Comparison of ENCODE assay signal across 17 cellular contexts in the genomic region with DNA sequence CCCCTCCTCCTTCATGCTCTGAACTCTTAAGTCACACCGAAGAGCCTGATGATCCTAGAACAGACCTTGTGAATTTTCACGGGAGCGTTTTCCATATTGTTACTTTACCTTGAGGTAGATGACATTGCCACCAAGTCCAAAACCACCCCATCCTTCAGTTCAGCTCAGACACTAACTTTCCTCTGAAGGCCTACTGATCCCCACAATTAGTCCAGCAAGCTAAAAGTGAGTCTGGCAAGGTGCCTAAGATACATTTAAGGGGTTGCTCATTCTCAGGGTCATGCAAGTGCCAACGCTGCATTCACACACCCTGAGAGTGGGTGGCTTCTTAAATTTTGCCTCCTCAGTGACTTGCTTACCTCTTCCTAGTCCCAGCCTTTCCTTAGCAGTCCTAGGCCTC. TPM values are rescaled to one million over a fixed set of nuclear protein-coding genes. Genes with fewer than 3 reads are reported as not detected.
DNase-seq lines count a peak whose midpoint lies in the region; ATAC-seq, FAIRE-seq and TF ChIP-seq lines count a peak whose summit lies in the region.
"Had no signal": no experiment of that assay in that cellular context is flagged by ENCODE, and none has a peak within 500 bp of the region (broad histone marks: within the 10 kb centered on the region; RNA-seq: fewer than 3 reads in every experiment).

No MANE protein-coding gene starts in this region.

- no peak overlapping the region for H2BK15ac ChIP-seq in H1 (ENCODE audit: low read length)

- H3K4me1 ChIP-seq in cardiac muscle cell (ENCODE audit: low read depth) (no peaks in the 10 kb centered on the region), SK-N-SH (ENCODE audit: control insufficient read depth in 1 of 2, insufficient read depth in 2 of 2, low read depth in 1 of 2, low read length in 1 of 2) (peaks cover 1 to 4% of the 10 kb centered on the region in 2 experiments; a peak in 2 of 4 replicates), H1 (replicated peaks in 1 of 4; ENCODE audit: control insufficient read depth in 3 of 4, insufficient read depth in 4 of 4, low read length in 3 of 4) (no peaks in the 10 kb centered on the region; a peak in 2 of 7 replicates), Peyer's patch (peaks cover 0 to 4% (median 0%) of the 10 kb centered on the region in 4 donors)

- H4K5ac ChIP-seq in H1 (ENCODE audit: insufficient read length, low read depth, low read length) = no peak overlapping the region

- H4K20me1 ChIP-seq in SK-N-SH (ENCODE audit: insufficient read depth) = no peaks in the 10 kb centered on the region
- peaks cover 0 to 3% of the 10 kb centered on the region in 2 experiments for H4K20me1 ChIP-seq in H1 (replicated peaks in 1 of 2; ENCODE audit: control insufficient read depth in 1 of 2, insufficient read depth in 2 of 2, low read length in 2 of 2)

- no peak overlapping the region for H4K91ac ChIP-seq in H1 (replicated peaks; ENCODE audit: insufficient read length, low read length)

- H3K9me3 Mint-ChIP-seq in glutamatergic neuron (ENCODE audit: unreplicated experiment) = peaks cover 16% of the 10 kb centered on the region
- H3K9me3 Mint-ChIP-seq: H9 had no signal

- H2AK5ac ChIP-seq in H1 (ENCODE audit: low read depth, low read length) = 0 out of 2 replicates have a peak overlapping the region, but pooled peaks have one; percentile 28

- H2BK20ac ChIP-seq in H1 (ENCODE audit: low read length) = no peak overlapping the region

- no peak for DNase-seq in cardiac muscle cell (ENCODE audit: low read depth in 1 of 2, low spot score in 1 of 2)
- DNase-seq in left cardiac atrium = no peak
- DNase-seq in SK-N-SH = no peak
- no peak for DNase-seq in H1 (ENCODE audit: low read depth in 1 of 2, low spot score in 2 of 2)
- no peak for DNase-seq in left colon
- DNase-seq in Peyer's patch = no peak
- no peak for DNase-seq in glutamatergic neuron
- DNase-seq in NCI-H774 (lab: John Stamatoyannopoulos, UW) = no peak
- DNase-seq: C1 segment of cervical spinal cord, DMS53, H9, IMR-90, NCI-H187 treated with DMSO at 0.1 percent for 48 hours, NCI-H2171 treated with DMSO at 0.1 percent for 48 hours, NCI-H748 treated with DMSO at 0.1 percent for 48 hours had no signal

- H3K4me3 Mint-ChIP-seq in glutamatergic neuron (ENCODE audit: unreplicated experiment) = no peak overlapping the region
- H3K4me3 Mint-ChIP-seq: H9 had no signal

- peaks cover 4% of the 10 kb centered on the region for H3K27me3 Mint-ChIP-seq in glutamatergic neuron (ENCODE audit: unreplicated experiment)

- no peaks in the 10 kb centered on the region for H3K36me3 Mint-ChIP-seq in glutamatergic neuron (ENCODE audit: unreplicated experiment)

- H3K9ac ChIP-seq in SK-N-SH = no peak overlapping the region
- no peak overlapping the region; a peak in 1 of 7 replicates for H3K9ac ChIP-seq in H1 (replicated peaks in 1 of 4; ENCODE audit: extremely low read depth in 1 of 4, low read depth in 3 of 4, low read length in 3 of 4)

- no peak for ATAC-seq in left cardiac atrium
- ATAC-seq in left colon = no peak

- no peak overlapping the region for H3K4ac ChIP-seq in H1 (replicated peaks; ENCODE audit: insufficient read length, low read depth, low read length)

- POLR2A ChIA-PET in SK-N-SH (lab: Yijun Ruan, JAX) = interaction anchor here (0.9 kb wide), 1 partner anchor 22 kb away, joined by 4 read pairs; no protein-coding TSS in a partner anchor
- POLR2A ChIA-PET in H1 (lab: Charles Lee; ENCODE audit: partially characterized antibody) = interaction anchor here (0.9 to 1.3 kb wide), 4 partner anchors 10 to 53 kb away, joined by 3 to 7 read pairs (median 4); no protein-coding TSS in a partner anchor

- H3K36me3 ChIP-seq in cardiac muscle cell (no peaks in the 10 kb centered on the region), SK-N-SH (replicated peaks in 1 of 2; ENCODE audit: control insufficient read depth in 1 of 2, insufficient read depth in 2 of 2, low read length in 1 of 2) (peaks cover 16 to 22% of the 10 kb centered on the region in 2 experiments), H1 (ENCODE audit: control insufficient read depth in 2 of 4, insufficient read depth in 4 of 4, low read length in 3 of 4) (peaks cover 0 to 6% (median 0%) of the 10 kb centered on the region in 4 experiments; a peak in 1 of 8 replicates), Peyer's patch (no peaks in the 10 kb centered on the region)

- H2AFZ ChIP-seq in SK-N-SH (ENCODE audit: low read depth) (no peak overlapping the region), H1 (ENCODE audit: low read length) (no peak overlapping the region)

- H3K18ac ChIP-seq in H1 (ENCODE audit: extremely low read depth, low read length) = no peak overlapping the region; the same call in 1 of the 2 replicates

- H3K27ac Mint-ChIP-seq in glutamatergic neuron (ENCODE audit: unreplicated experiment) = no peak overlapping the region

- intact Hi-C loops in left cardiac atrium (cut with DNase I) (no loop called here), left colon (cut with DNase I, micrococcal nuclease) (no loop called here)

- H3K79me2 ChIP-seq in SK-N-SH (ENCODE audit: insufficient read depth) (peaks cover 13% of the 10 kb centered on the region), H1 (ENCODE audit: control insufficient read depth in 1 of 2, insufficient read depth in 2 of 2, low read length in 2 of 2) (no peaks in the 10 kb centered on the region)

- no peak overlapping the region for H3K56ac ChIP-seq in H1 (replicated peaks; ENCODE audit: insufficient read length, low read depth, low read length)

- FAIRE-seq in H1 (lab: Jason Lieb, UNC) = no peak
- FAIRE-seq: A549, GM19239 had no signal

- CTCF ChIA-PET in SK-N-SH (lab: Yijun Ruan, JAX) = interaction anchor here (0.8 to 1.7 kb wide), 9 partner anchors 10 to 385 kb away, joined by 3 to 7 read pairs (median 3); no protein-coding TSS in a partner anchor
- CTCF ChIA-PET in H1 (lab: Charles Lee; ENCODE audit: partially characterized antibody) = interaction anchor here (0.9 to 2.2 kb wide), 11 partner anchors 10 to 386 kb away, joined by 3 to 9 read pairs (median 3); no protein-coding TSS in a partner anchor

- H3K4me2 ChIP-seq in SK-N-SH = no peak overlapping the region
- no peak overlapping the region for H3K4me2 ChIP-seq in H1 (ENCODE audit: insufficient read depth in 1 of 2, low read depth in 2 of 2, low read length in 2 of 2)
- H3K4me2 ChIP-seq: A549 had no signal

- no peaks in the 10 kb centered on the region for H3K9me2 ChIP-seq in SK-N-SH

- H3K23me2 ChIP-seq in H1 (ENCODE audit: low read depth, low read length) = peaks cover 2% of the 10 kb centered on the region; the same call in 1 of the 2 replicates

- TF ChIP-seq EP300 in SK-N-SH (IDR thresholded peaks at IDR 0.05; ENCODE audit: borderline replicate concordance in 1 of 2, low read depth in 1 of 2, low read length in 1 of 2) (no peak), H1 (IDR thresholded peaks at IDR 0.05; ENCODE audit: borderline replicate concordance in 1 of 2, low read depth in 2 of 2, low read length in 2 of 2) (no peak)

- TF ChIP-seq RAD21 in SK-N-SH (IDR thresholded peaks at IDR 0.05; ENCODE audit: low read length) (no peak), H1 (IDR thresholded peaks at IDR 0.05 in 1 of 2, conservative IDR thresholded peaks at IDR 0.05 in 1 of 2; ENCODE audit: low read depth in 2 of 2, low read length in 2 of 2) (no peak)

- H3F3A ChIP-seq in SK-N-SH (replicated peaks; ENCODE audit: insufficient read depth) = peaks cover 10% of the 10 kb centered on the region

- H3K79me1 ChIP-seq in H1 (ENCODE audit: low read depth, low read length) = 0 out of 2 replicates have a peak, but pooled peaks cover 4% of the 10 kb centered on the region

- peak overlapping the region; percentile 15 for H3K27ac ChIP-seq in cardiac muscle cell
- no peak overlapping the region for H3K27ac ChIP-seq in SK-N-SH (ENCODE audit: low read depth in 2 of 2, low read length in 1 of 2)
- no peak overlapping the region for H3K27ac ChIP-seq in H1 (ENCODE audit: low read depth, low read length)
- H3K27ac ChIP-seq in Peyer's patch = no peak overlapping the region
- H3K27ac ChIP-seq: A549 had no signal

- H3K4me1 Mint-ChIP-seq in glutamatergic neuron (ENCODE audit: low read depth, unreplicated experiment) = peaks cover 2% of the 10 kb centered on the region

- H3K27me3 ChIP-seq in cardiac muscle cell (no peaks in the 10 kb centered on the region), SK-N-SH (ENCODE audit: insufficient read depth) (no peaks in the 10 kb centered on the region), H1 (replicated peaks in 1 of 4; ENCODE audit: control insufficient read depth in 3 of 4, extremely low read depth in 1 of 4, insufficient read depth in 3 of 4, low read length in 3 of 4) (no peaks in the 10 kb centered on the region), Peyer's patch (no peaks in the 10 kb centered on the region)

- H2BK120ac ChIP-seq in H1 (replicated peaks; ENCODE audit: low read depth, low read length) = no peak overlapping the region

- H3K4me3 ChIP-seq in cardiac muscle cell (no peak overlapping the region), SK-N-SH (ENCODE audit: low read depth in 2 of 2, low read length in 1 of 2) (no peak overlapping the region), H1 (ENCODE audit: extremely low read depth in 1 of 4, insufficient read depth in 2 of 4, low read depth in 3 of 4, low read length in 4 of 4) (no peak overlapping the region), Peyer's patch (no peak overlapping the region)
- H3K4me3 ChIP-seq: A549 had no signal

- H3K9me3 ChIP-seq in cardiac muscle cell (ENCODE audit: low read depth) = no peaks in the 10 kb centered on the region
- no peaks in the 10 kb centered on the region for H3K9me3 ChIP-seq in SK-N-SH
- H3K9me3 ChIP-seq in H1 (ENCODE audit: insufficient read depth in 2 of 2, low read depth in 1 of 2, low read length in 1 of 2) = no peaks in the 10 kb centered on the region
- H3K9me3 ChIP-seq in Peyer's patch = no peaks in the 10 kb centered on the region
- H3K9me3 ChIP-seq: A549 had no signal

- WGBS in SK-N-SH (ENCODE audit: low lambda C conversion rate) = 80% methylated on average over 4 of the region's 4 CpGs
- 91% methylated on average over 4 of the region's 4 CpGs; no CpG with 5 or more reads in 1 of the 2 experiments for WGBS in H1 (ENCODE audit: extremely low coverage in 1 of 2, insufficient coverage in 1 of 2, insufficient read length in 1 of 2, insufficient replicate concordance in 2 of 2, low coverage in 1 of 2, low lambda C conversion rate in 2 of 2, missing lambda C conversion rate in 1 of 2), 2 experiments

- no peak overlapping the region for H3K14ac ChIP-seq in H1 (ENCODE audit: insufficient read length)

- TF ChIP-seq POLR2A in H1 (IDR thresholded peaks at IDR 0.05; ENCODE audit: control extremely low read depth in 1 of 2, low read depth in 2 of 2, low read length in 2 of 2) (no peak), Peyer's patch (IDR thresholded peaks at IDR 0.05) (no peak)

- no peak for TF ChIP-seq CTCF in cardiac muscle cell (IDR thresholded peaks at IDR 0.05; ENCODE audit: low read depth, low read length)
- no peak for TF ChIP-seq CTCF in SK-N-SH (IDR thresholded peaks at IDR 0.05)
- TF ChIP-seq CTCF in H1 (IDR thresholded peaks at IDR 0.05; ENCODE audit: control extremely low read depth in 1 of 3, insufficient read depth in 1 of 3, low read depth in 1 of 3, low read length in 3 of 3) = no peak
- TF ChIP-seq CTCF in Peyer's patch (IDR thresholded peaks at IDR 0.05) = no peak
- TF ChIP-seq CTCF in glutamatergic neuron (IDR thresholded peaks at IDR 0.05; ENCODE audit: partially characterized antibody, unreplicated experiment) = no peak

- no peak overlapping the region for H3K23ac ChIP-seq in H1 (ENCODE audit: insufficient read length)

- no peak overlapping the region for H2BK12ac ChIP-seq in H1 (ENCODE audit: low read depth, low read length)

- H4K8ac ChIP-seq in H1 (ENCODE audit: extremely low read depth, insufficient read depth, low read length) = no peak overlapping the region

- no peak overlapping the region; the same call in 1 of the 2 replicates for H2BK5ac ChIP-seq in H1 (ENCODE audit: low read depth, low read length)

RNA-seq across cellular contexts. Expression of a gene that starts 6.5 kb away (rescaled TPM):
- total RNA-seq in cardiac muscle cell (9.3 and 9.5 TPM in 2 replicates), left cardiac atrium (10 to 100 TPM; 10.0 to 15.4 TPM), left colon (10 to 100 TPM; 13.0 to 13.6 TPM), Peyer's patch (10 to 100 TPM; 11.2 to 27.2 (median 16.5) TPM), glutamatergic neuron (ENCODE audit: unreplicated experiment) (16.4 TPM)
- polyA plus RNA-seq in cardiac muscle cell (12.3 and 15.3 TPM in 2 replicates), SK-N-SH (2012; rRNA removed) (10.9 and 16.9 TPM in 2 replicates), H1 (2011; rRNA removed) (17.7 and 18.2 TPM in 2 replicates)
- polyA plus RNA-seq in SK-N-SH (2012; cell fraction: cytosol; rRNA removed) = 6.8 and 10.2 TPM in 2 replicates
- polyA plus RNA-seq in SK-N-SH (2012; cell fraction: nucleus; rRNA removed) = 34.0 and 53.6 TPM in 2 replicates
- total RNA-seq in H1 (2021; fragmentation: NEBNext Ultra II Directional; extraction: Animal tissue kit (Norgen Biotek cat#: 25700)) = 16.7 and 21.4 TPM in 2 replicates
- 18.9 TPM for polyA plus RNA-seq in H1 (2011; cell fraction: cytosol; rRNA removed)
- 27.0 TPM for polyA plus RNA-seq in H1 (2011; cell fraction: nucleus; rRNA removed)
- 12.4 to 17.7 TPM (median 16.5 TPM) in 4 replicates for polyA plus RNA-seq in H1 (2012, experiment 1 of 2)
- 8.7 TPM for polyA plus RNA-seq in H1 (2012, experiment 2 of 2)
- polyA plus RNA-seq in H1 (2013, experiment 1 of 2) = 7.2 TPM
- polyA plus RNA-seq in H1 (2013, experiment 2 of 2) = 7.3 TPM
- 62.8 and 78.0 TPM in 2 replicates for polyA minus RNA-seq in H1 (2011; rRNA and poly(A)+ RNA removed)
- 21.5 TPM for polyA minus RNA-seq in H1 (2011; cell fraction: cytosol; rRNA and poly(A)+ RNA removed)
- 55.4 TPM for polyA minus RNA-seq in H1 (2011; cell fraction: nucleus; rRNA and poly(A)+ RNA removed)
